20 cellular contexts compared by ENCODE assay signal in genomic region chr6:13349811-13350506, GRCh38. TPM values are rescaled to one million over a fixed set of nuclear protein-coding genes. Genes with fewer than 3 reads are reported as not detected.
A peak's percentile ranks its signal among the peaks of the same experiment; 100 is the strongest.
DNase-seq lines count a peak whose midpoint lies in the region; ATAC-seq, FAIRE-seq and TF ChIP-seq lines count a peak whose summit lies in the region.
"Had no signal": no experiment of that assay in that cellular context is flagged by ENCODE, and none has a peak within 500 bp of the region (broad histone marks: within the 10 kb centered on the region; RNA-seq: fewer than 3 reads in every experiment).

No MANE protein-coding gene starts in this region.

- H3K9me3 ChIP-seq in heart left ventricle = peaks cover 0 to 3% (median 0%) of the 10 kb centered on the region in 12 donors
- no peaks in the 10 kb centered on the region for H3K9me3 ChIP-seq in right cardiac atrium (ENCODE audit: control insufficient read depth, low read length)
- no peaks in the 10 kb centered on the region for H3K9me3 ChIP-seq in small intestine (ENCODE audit: control insufficient read depth, low read depth)
- H3K9me3 ChIP-seq: BE2C had no signal

- H3K23ac ChIP-seq in mesendoderm (ENCODE audit: low read length) = no peak overlapping the region

- no peak overlapping the region for H3K9ac ChIP-seq in mesendoderm (ENCODE audit: low read length)
- H3K9ac ChIP-seq: KMS-11 had no signal

- no peak overlapping the region for H2AK5ac ChIP-seq in mesendoderm (ENCODE audit: low read length)

- no peak overlapping the region for H2BK120ac ChIP-seq in mesendoderm (ENCODE audit: low read depth, low read length)

- H3K56ac ChIP-seq in mesendoderm (ENCODE audit: low read length) = no peak overlapping the region

- ATAC-seq in heart left ventricle (peak; percentile 40 to 61 (median 45)), right cardiac atrium (no peak)
- ATAC-seq in stimulated activated naive B cell treated with anti-CD40 and anti-IgM and Interleukin-4, amounts not matched to agents 10 μg/mL and 1 μg/mL and 100 μg/mL, for 72 hours (replicated peaks) = no peak

- no peak overlapping the region for H3K4ac ChIP-seq in mesendoderm (ENCODE audit: low read depth, low read length)

- no peak overlapping the region for H4K5ac ChIP-seq in mesendoderm (ENCODE audit: low read length)

- H3K4me2 ChIP-seq in mesendoderm (ENCODE audit: low read length) = no peak overlapping the region
- H3K4me2 ChIP-seq: KMS-11 had no signal

- H3K79me2 ChIP-seq in mesendoderm (ENCODE audit: control insufficient read depth, insufficient read depth, low read length) = no peaks in the 10 kb centered on the region

- FAIRE-seq in small intestine (lab: Jason Lieb, UNC) = no peak
- FAIRE-seq: GM19239 had no signal

- no peak for DNase-seq in heart left ventricle
- no peak for DNase-seq in right cardiac atrium
- DNase-seq in caudate nucleus (lab: John Stamatoyannopoulos, UW) = no peak
- DNase-seq in stimulated activated naive B cell treated with anti-CD40 and anti-IgM and Interleukin-4, amounts not matched to agents 10 μg/mL and 1 μg/mL and 100 μg/mL, for 72 hours = no peak
- no peak for DNase-seq in small intestine
- DNase-seq in mesendoderm = no peak
- no peak for DNase-seq in middle frontal gyrus (ENCODE audit: extremely low spot score, low spot score)
- DNase-seq: 8988T; BE2C; CD4-positive, alpha-beta T cell; EL; H7; NCI-H1048; NCI-H1436 treated with DMSO at 0.1 percent for 48 hours; NCI-H2029 treated with DMSO at 0.1 percent for 48 hours; NCI-H748 treated with DMSO at 0.1 percent for 48 hours; OCI-M1 had no signal

- H3K9me3 Mint-ChIP-seq in stimulated activated naive B cell treated with anti-CD40 and anti-IgM and Interleukin-4, amounts not matched to agents 10 μg/mL and 1 μg/mL and 100 μg/mL, for 72 hours = no peaks in the 10 kb centered on the region
- H3K9me3 Mint-ChIP-seq: CD4-positive, alpha-beta T cell had no signal

- WGBS in heart left ventricle, 4 donors = 66 to 72% (median 71%) methylated on average over 8 of the region's 8 CpGs
- WGBS in right cardiac atrium = 79% methylated on average over 8 of the region's 8 CpGs
- WGBS in small intestine, 3 donors = 93 to 96% (median 94%) methylated on average over 8 of the region's 8 CpGs
- WGBS in mesendoderm (ENCODE audit: extremely low coverage, insufficient coverage, low lambda C conversion rate) = no CpG with 5 or more reads among the region's 8 CpGs

- no peak overlapping the region for H3K4me3 Mint-ChIP-seq in stimulated activated naive B cell treated with anti-CD40 and anti-IgM and Interleukin-4, amounts not matched to agents 10 μg/mL and 1 μg/mL and 100 μg/mL, for 72 hours
- H3K4me3 Mint-ChIP-seq: CD4-positive, alpha-beta T cell had no signal

- H3K36me3 ChIP-seq in heart left ventricle = no peaks in the 10 kb centered on the region
- no peaks in the 10 kb centered on the region for H3K36me3 ChIP-seq in small intestine (ENCODE audit: control insufficient read depth in 2 of 2, insufficient read depth in 2 of 2, low read length in 2 of 2)
- no peaks in the 10 kb centered on the region for H3K36me3 ChIP-seq in mesendoderm (ENCODE audit: control insufficient read depth, insufficient read depth, low read length)
- H3K36me3 ChIP-seq: BE2C had no signal

- TF ChIP-seq CTCF in heart left ventricle (IDR thresholded peaks at IDR 0.05) = no peak

- H3K79me1 ChIP-seq in mesendoderm (ENCODE audit: low read length) = no peaks in the 10 kb centered on the region

- no peak overlapping the region for H2BK5ac ChIP-seq in mesendoderm (ENCODE audit: low read length)

- H3K18ac ChIP-seq in mesendoderm (ENCODE audit: low read length) = no peak overlapping the region

- H3K27me3 ChIP-seq in heart left ventricle (no peaks in the 10 kb centered on the region), right cardiac atrium (ENCODE audit: control insufficient read depth, insufficient read depth) (no peaks in the 10 kb centered on the region), layer of hippocampus (ENCODE audit: control insufficient read depth, insufficient read depth, low read length) (no peaks in the 10 kb centered on the region), small intestine (ENCODE audit: control insufficient read depth in 2 of 2, insufficient read depth in 2 of 2, low read length in 2 of 2) (no peaks in the 10 kb centered on the region), mesendoderm (ENCODE audit: insufficient read depth, low read length, poor library complexity) (no peaks in the 10 kb centered on the region)
- H3K27me3 ChIP-seq: BE2C had no signal

- H3K4me3 ChIP-seq in heart left ventricle = no peak overlapping the region
- no peak overlapping the region for H3K4me3 ChIP-seq in right cardiac atrium (ENCODE audit: low read length)
- H3K4me3 ChIP-seq in small intestine (ENCODE audit: low read depth in 1 of 2, low read length in 2 of 2) = no peak overlapping the region
- H3K4me3 ChIP-seq in mesendoderm (ENCODE audit: low read length) = no peak overlapping the region

- no peaks in the 10 kb centered on the region for H3K36me3 Mint-ChIP-seq in stimulated activated naive B cell treated with anti-CD40 and anti-IgM and Interleukin-4, amounts not matched to agents 10 μg/mL and 1 μg/mL and 100 μg/mL, for 72 hours

- H3K27me3 Mint-ChIP-seq in stimulated activated naive B cell treated with anti-CD40 and anti-IgM and Interleukin-4, amounts not matched to agents 10 μg/mL and 1 μg/mL and 100 μg/mL, for 72 hours = no peaks in the 10 kb centered on the region
- H3K27me3 Mint-ChIP-seq: CD4-positive, alpha-beta T cell had no signal

- TF ChIP-seq POLR2A in heart left ventricle (IDR thresholded peaks at IDR 0.05) = no peak

- H4K8ac ChIP-seq in mesendoderm (ENCODE audit: low read depth, low read length) = no peak overlapping the region

- peaks cover 18 to 36% of the 10 kb centered on the region in 2 donors for H3K4me1 Mint-ChIP-seq in stimulated activated naive B cell treated with anti-CD40 and anti-IgM and Interleukin-4, amounts not matched to agents 10 μg/mL and 1 μg/mL and 100 μg/mL, for 72 hours

- intact Hi-C loops in heart left ventricle (cut with DNase I) = loop anchor here in 1 of 10 donors (10.0 kb wide), 1 partner anchor 55 kb away; no protein-coding TSS in a partner anchor
- intact Hi-C loops in right cardiac atrium (cut with DNase I) = no loop called here

- H3K27ac ChIP-seq in heart left ventricle (peak overlapping the region in 5 of 12 donors; percentile 15 to 64 (median 50)), right cardiac atrium (ENCODE audit: low read length) (no peak overlapping the region), caudate nucleus (ENCODE audit: low read depth, low read length) (peak overlapping the region; percentile 15), layer of hippocampus (ENCODE audit: low read depth, low read length) (peak overlapping the region; percentile 64), small intestine (ENCODE audit: low read depth in 1 of 2, low read length in 1 of 2) (no peak overlapping the region), mesendoderm (ENCODE audit: low read depth, low read length) (no peak overlapping the region)
- H3K27ac ChIP-seq: KMS-11 had no signal

- peak overlapping the region; percentile 25 for H3K27ac Mint-ChIP-seq in stimulated activated naive B cell treated with anti-CD40 and anti-IgM and Interleukin-4, amounts not matched to agents 10 μg/mL and 1 μg/mL and 100 μg/mL, for 72 hours
- H3K27ac Mint-ChIP-seq: CD4-positive, alpha-beta T cell had no signal

- H3K4me1 ChIP-seq in heart left ventricle = peaks cover 0 to 25% (median 15%) of the 10 kb centered on the region in 12 donors
- peaks cover 9% of the 10 kb centered on the region for H3K4me1 ChIP-seq in right cardiac atrium (ENCODE audit: control insufficient read depth, insufficient read depth, low read length)
- H3K4me1 ChIP-seq in small intestine (ENCODE audit: control insufficient read depth in 2 of 2, insufficient read depth in 1 of 2, low read depth in 1 of 2, low read length in 1 of 2) = peaks cover 0 to 3% of the 10 kb centered on the region in 2 donors
- no peaks in the 10 kb centered on the region for H3K4me1 ChIP-seq in mesendoderm (ENCODE audit: control insufficient read depth, low read depth, low read length)
- H3K4me1 ChIP-seq: BE2C had no signal

- no peak overlapping the region for H2BK15ac ChIP-seq in mesendoderm (replicated peaks; ENCODE audit: low read depth)

RNA-seq across cellular contexts. Expression of gene TBC1D7, which starts 21.6 kb away (rescaled TPM):
- total RNA-seq in heart left ventricle (10 to 100 TPM; 17.0 to 31.9 (median 22.9) TPM), right cardiac atrium (10 to 100 TPM; 21.0 to 41.8 (median 24.2) TPM)
- polyA plus RNA-seq in heart left ventricle (10 to 100 TPM; 20.5 to 27.1 TPM), right cardiac atrium (31.8 TPM), small intestine (10 to 100 TPM; 10.7 to 23.5 (median 13.2) TPM)
- polyA plus RNA-seq in mesendoderm (2013, experiment 1 of 2) = 38.5 TPM
- 40.5 TPM for polyA plus RNA-seq in mesendoderm (2013, experiment 2 of 2)

Comparison
In these comparisons a context has a peak if more than half of its experiments do, and no peak if none do; other contexts are left out.
1. ATAC-seq: peak in heart left ventricle (4 of 4); none in right cardiac atrium (0 of 2) and stimulated activated naive B cell treated with anti-CD40 and anti-IgM and Interleukin-4, amounts not matched to agents 10 μg/mL and 1 μg/mL and 100 μg/mL, for 72 hours (0 of 2).
2. H3K27ac ChIP-seq: peak in caudate nucleus (single experiment) and layer of hippocampus (single experiment); none in right cardiac atrium (single experiment), small intestine (0 of 2) and mesendoderm (single experiment).